Comparison of ENCODE assay signal across 10 cellular contexts in genomic region chr6:148508401-148509151, GRCh38.
DNase-seq lines count a peak whose midpoint lies in the region; TF ChIP-seq lines count a peak whose summit lies in the region.
"Had no signal": no experiment of that assay in that cellular context is flagged by ENCODE, and none has a peak within 500 bp of the region (broad histone marks: within the 10 kb centered on the region; RNA-seq: fewer than 3 reads in every experiment).

No MANE protein-coding gene starts in this region.

- peaks cover 57% of the 10 kb centered on the region for H3K4me1 Mint-ChIP-seq in nephron
- no peaks in the 10 kb centered on the region for H3K4me1 Mint-ChIP-seq in activated naive CD4-positive, alpha-beta T cell treated with anti-CD3 and anti-CD28 coated beads for 36 hours (ENCODE audit: low read depth)

- H3K36me3 Mint-ChIP-seq in nephron (ENCODE audit: low read depth), result peaks cover 11% of the 10 kb centered on the region
- no peaks in the 10 kb centered on the region for H3K36me3 Mint-ChIP-seq in activated naive CD4-positive, alpha-beta T cell treated with anti-CD3 and anti-CD28 coated beads for 36 hours (ENCODE audit: low read depth)
- H3K36me3 Mint-ChIP-seq: memory B cell had no signal

- intact Hi-C loops in A673 (cut with micrococcal nuclease; ENCODE audit: unreplicated experiment), result no loop called here
- intact Hi-C loops in activated naive CD4-positive, alpha-beta T cell treated with anti-CD3 and anti-CD28 coated beads for 36 hours (cut with micrococcal nuclease), result no loop called here

- H3K27me3 Mint-ChIP-seq in nephron (ENCODE audit: low read depth), result peaks cover 4% of the 10 kb centered on the region
- H3K27me3 Mint-ChIP-seq in activated naive CD4-positive, alpha-beta T cell treated with anti-CD3 and anti-CD28 coated beads for 36 hours (ENCODE audit: low read depth), result peaks cover 21% of the 10 kb centered on the region

- peak overlapping the region; percentile 94 to 98 (median 95) for H3K27ac Mint-ChIP-seq in nephron
- H3K27ac Mint-ChIP-seq in activated naive CD4-positive, alpha-beta T cell treated with anti-CD3 and anti-CD28 coated beads for 36 hours, result no peak overlapping the region
- H3K27ac Mint-ChIP-seq: memory B cell had no signal

- peak overlapping the region; percentile 73 for H3K27ac ChIP-seq in A673 (ENCODE audit: low read depth, low read length, poor library complexity, severe bottlenecking)

- in situ Hi-C loops in SK-MEL-5 (cut with HindIII; ENCODE audit: low pct_unique_long_range_greater_than_20kb, low sequenced_read_pairs), result no loop called here

- no peaks in the 10 kb centered on the region for H3K27me3 ChIP-seq in A673 (replicated peaks; ENCODE audit: insufficient read depth, low read depth, low read length, poor library complexity)

- TF ChIP-seq CTCF in A673 (conservative IDR thresholded peaks at IDR 0.05; ENCODE audit: low read depth, low read length), result no peak
- TF ChIP-seq CTCF in nephron (IDR thresholded peaks at IDR 0.05; ENCODE audit: unreplicated experiment in 3 of 3), result peak in 1 of 3 experiments; percentile 20

- peak overlapping the region; percentile 80 to 87 (median 86) for H3K4me3 Mint-ChIP-seq in nephron
- H3K4me3 Mint-ChIP-seq in activated naive CD4-positive, alpha-beta T cell treated with anti-CD3 and anti-CD28 coated beads for 36 hours, result no peak overlapping the region
- H3K4me3 Mint-ChIP-seq: memory B cell had no signal

- H3K9me3 Mint-ChIP-seq in nephron, result no peaks in the 10 kb centered on the region
- no peaks in the 10 kb centered on the region for H3K9me3 Mint-ChIP-seq in activated naive CD4-positive, alpha-beta T cell treated with anti-CD3 and anti-CD28 coated beads for 36 hours
- H3K9me3 Mint-ChIP-seq: memory B cell had no signal

- CTCF ChIA-PET in A673 (lab: Charles Lee), result no interaction called here
- CTCF ChIA-PET in activated naive CD4-positive, alpha-beta T cell treated with anti-CD3 and anti-CD28 coated beads for 36 hours (lab: Charles Lee), result no interaction called here

- BruUV-seq in A673 (replicated peaks; lab: Mats Ljungman, UMichigan), result TSS peak; percentile 28

- no peaks in the 10 kb centered on the region for H3K9me3 ChIP-seq in A673 (ENCODE audit: low read depth, low read length, poor library complexity, severe bottlenecking)

- H3K4me3 ChIP-seq in A673 (ENCODE audit: low read depth, low read length, poor library complexity, severe bottlenecking), result peak overlapping the region; percentile 46

- peak; percentile 54 for DNase-seq in A673 (ENCODE audit: low spot score)
- DNase-seq in SK-MEL-5 (ENCODE audit: low read depth, low spot score), result peak; percentile 95
- DNase-seq in fibroblast of gingiva (ENCODE audit: low read depth), result peak; percentile 90
- DNase-seq in NAMALWA (ENCODE audit: low spot score), result no peak
- DNase-seq in activated naive CD4-positive, alpha-beta T cell treated with anti-CD3 and anti-CD28 coated beads for 36 hours, result no peak
- DNase-seq in HK-2 (ENCODE audit: unreplicated experiment), result no peak
- no peak for DNase-seq in HPDE6-E6E7 (ENCODE audit: extremely low spot score)
- DNase-seq: NCI-H1694 treated with DMSO at 0.1 percent for 48 hours had no signal

- H3K4me1 ChIP-seq in A673 (ENCODE audit: insufficient read depth, low read length, poor library complexity, severe bottlenecking), result peaks cover 36% of the 10 kb centered on the region

- POLR2A ChIA-PET in A673 (lab: Charles Lee; ENCODE audit: low non-redundant PET), result interaction anchor here (0.6 kb wide), 1 partner anchor 245 kb away, joined by 3 read pairs; no protein-coding TSS in a partner anchor

- no peaks in the 10 kb centered on the region for H3K36me3 ChIP-seq in A673 (ENCODE audit: insufficient read depth, low read length, poor library complexity, severe bottlenecking)

Comparison
In these comparisons a context has a peak if more than half of its experiments do, and no peak if none do; other contexts are left out.
1. DNase-seq: peak in A673 (single experiment), SK-MEL-5 (single experiment) and fibroblast of gingiva (single experiment); none in NAMALWA (single experiment), activated naive CD4-positive, alpha-beta T cell treated with anti-CD3 and anti-CD28 coated beads for 36 hours (single experiment), HK-2 (single experiment) and HPDE6-E6E7 (single experiment).